In genomic region chr5:135878156-135878620, GRCh38 we compare ENCODE assay signal across 24 cellular contexts. TPM values are rescaled to one million over a fixed set of nuclear protein-coding genes. Genes with fewer than 3 reads are reported as not detected.
DNase-seq lines count a peak whose midpoint lies in the region; ATAC-seq, FAIRE-seq and TF ChIP-seq lines count a peak whose summit lies in the region.
"Had no signal": no experiment of that assay in that cellular context is flagged by ENCODE, and none has a peak within 500 bp of the region (broad histone marks: within the 10 kb centered on the region; RNA-seq: fewer than 3 reads in every experiment).

No MANE protein-coding gene starts in this region.

- no peaks in the 10 kb centered on the region for H3K9me3 Mint-ChIP-seq in activated CD8-positive, alpha-beta T cell treated with anti-CD3 and anti-CD28 coated beads for 36 hours
- H3K9me3 Mint-ChIP-seq: H9, mesothelial cell of epicardium had no signal

- H3K27me3 Mint-ChIP-seq in activated CD8-positive, alpha-beta T cell treated with anti-CD3 and anti-CD28 coated beads for 36 hours, result peaks cover 29% of the 10 kb centered on the region

- peak; percentile 30 for ATAC-seq in left ventricle myocardium superior
- no peak for ATAC-seq in activated CD8-positive, alpha-beta T cell treated with anti-CD3 and anti-CD28 coated beads for 36 hours
- ATAC-seq: K562 had no signal

- TF ChIP-seq CTCF in activated CD8-positive, alpha-beta T cell treated with anti-CD3 and anti-CD28 coated beads for 36 hours (IDR thresholded peaks at IDR 0.05), result no peak

- POLR2A ChIA-PET in activated CD8-positive, alpha-beta T cell treated with anti-CD3 and anti-CD28 coated beads for 36 hours (lab: Charles Lee), result no interaction called here

- no peaks in the 10 kb centered on the region for H3K4me1 Mint-ChIP-seq in activated CD8-positive, alpha-beta T cell treated with anti-CD3 and anti-CD28 coated beads for 36 hours (ENCODE audit: low read depth)

- intact Hi-C loops in left ventricle myocardium superior (cut with micrococcal nuclease), result no loop called here
- intact Hi-C loops in activated CD8-positive, alpha-beta T cell treated with anti-CD3 and anti-CD28 coated beads for 36 hours (cut with micrococcal nuclease), result no loop called here

- in situ Hi-C loops in G401 (cut with HindIII; ENCODE audit: low sequenced_read_pairs), result no loop called here

- peak; percentile 49 for DNase-seq in G401 (ENCODE audit: low spot score)
- peak; percentile 17 for DNase-seq in RCC 7860 (ENCODE audit: low spot score)
- DNase-seq in left ventricle myocardium superior, result no peak
- DNase-seq in pons (ENCODE audit: low spot score), result peak; percentile 23
- DNase-seq in stimulated activated CD4-positive, alpha-beta T cell treated with anti-CD3 and anti-CD28 coated beads, Interleukin-1b, Interleukin-23, amount 100 ng/mL, for 48 hours, result no peak
- DNase-seq in activated CD8-positive, alpha-beta T cell treated with anti-CD3 and anti-CD28 coated beads for 36 hours, result no peak
- no peak for DNase-seq in NCI-H82 (lab: John Stamatoyannopoulos, UW)
- DNase-seq in stimulated activated CD4-positive, alpha-beta T cell treated with anti-CD3 and anti-CD28 coated beads, Interleukin-4, amount 100 ng/mL, for 4 hours, result no peak
- DNase-seq: activated CD4-positive, alpha-beta T cell treated with anti-CD3 and anti-CD28 coated beads, Interleukin-2, amount 50 U/mL, for 1 hour; activated naive CD4-positive, alpha-beta T cell treated with Interleukin-2 at 50 U/mL for 16 hours; activated T-cell treated with anti-CD3 and anti-CD28 coated beads for 4 hours; aorta; BE2C; H9; NCI-H1048; NCI-H774; Peyer's patch; stimulated activated CD4-positive, alpha-beta T cell treated with anti-CD3 and anti-CD28 coated beads, Interleukin-4, amount 100 ng/mL, for 24 hours; stimulated activated CD8-positive, alpha-beta memory T cell treated with anti-CD3 and anti-CD28 coated beads, Interleukin-4, amount 100 ng/mL, for 48 hours; testis had no signal

- no peaks in the 10 kb centered on the region for H3K36me3 Mint-ChIP-seq in activated CD8-positive, alpha-beta T cell treated with anti-CD3 and anti-CD28 coated beads for 36 hours (ENCODE audit: low read depth)
- H3K36me3 Mint-ChIP-seq: mesothelial cell of epicardium had no signal

- CTCF ChIA-PET in activated CD8-positive, alpha-beta T cell treated with anti-CD3 and anti-CD28 coated beads for 36 hours (lab: Charles Lee), result no interaction called here

- FAIRE-seq in RCC 7860 (lab: Jason Lieb, UNC), result peak; percentile 63
- FAIRE-seq: D721Med, K562 had no signal

- H3K4me3 Mint-ChIP-seq in activated CD8-positive, alpha-beta T cell treated with anti-CD3 and anti-CD28 coated beads for 36 hours, result no peak overlapping the region
- H3K4me3 Mint-ChIP-seq: H9, mesothelial cell of epicardium had no signal

- no peak overlapping the region for H3K27ac Mint-ChIP-seq in activated CD8-positive, alpha-beta T cell treated with anti-CD3 and anti-CD28 coated beads for 36 hours
- H3K27ac Mint-ChIP-seq: H9, mesothelial cell of epicardium had no signal

RNA-seq across cellular contexts. Expression of gene IL9, which starts 17.5 kb away (rescaled TPM):
- total RNA-seq in G401 (2014; rRNA removed; shearing (Covaris generic)), result not detected in 2 replicates
- total RNA-seq in left ventricle myocardium superior, result not detected
- not detected for total RNA-seq in activated CD8-positive, alpha-beta T cell treated with anti-CD3 and anti-CD28 coated beads for 36 hours
- total RNA-seq: aorta, H9, K562, mesothelial cell of epicardium, Peyer's patch, skeletal muscle tissue, testis had no signal

RNA-seq across cellular contexts. Expression of gene SLC25A48, which starts 43.7 kb away (rescaled TPM):
- total RNA-seq in G401 (2014; rRNA removed; shearing (Covaris generic)), result 1.2 TPM in 1 of 2 replicates, not detected in the other
- 0.40 TPM for total RNA-seq in left ventricle myocardium superior
- total RNA-seq in activated CD8-positive, alpha-beta T cell treated with anti-CD3 and anti-CD28 coated beads for 36 hours, result not detected

Comparison
In these comparisons a context has a peak if more than half of its experiments do, and no peak if none do; other contexts are left out.
1. DNase-seq: peak in G401 (single experiment), RCC 7860 (single experiment) and pons (single experiment); none in left ventricle myocardium superior (single experiment), stimulated activated CD4-positive, alpha-beta T cell treated with anti-CD3 and anti-CD28 coated beads, Interleukin-1b, Interleukin-23, amount 100 ng/mL, for 48 hours (single experiment), activated CD8-positive, alpha-beta T cell treated with anti-CD3 and anti-CD28 coated beads for 36 hours (single experiment), NCI-H82 (single experiment) and stimulated activated CD4-positive, alpha-beta T cell treated with anti-CD3 and anti-CD28 coated beads, Interleukin-4, amount 100 ng/mL, for 4 hours (0 of 2).